Comparison of ENCODE assay signal across 19 cellular contexts in genomic region chr2:200588076-200588678, GRCh38.
"Had no signal": no experiment of that assay in that cellular context is flagged by ENCODE, and none has a peak within 500 bp of the region (broad histone marks: within the 10 kb centered on the region; RNA-seq: fewer than 3 reads in every experiment).

No MANE protein-coding gene starts in this region.

- H3K9me3 ChIP-seq: heart left ventricle, spleen had no signal

- DNase-seq: activated B cell treated with CpG ODN at 0.5 μM for 24 hours; activated CD4-positive, alpha-beta T cell treated with anti-CD3 and anti-CD28 coated beads for 36 hours; activated CD4-positive, alpha-beta T cell treated with anti-CD3 and anti-CD28 coated beads, Interleukin-2, amount 50 U/mL, for 4 hours; activated CD8-positive, alpha-beta memory T cell treated with anti-CD3 and anti-CD28 coated beads for 24 hours; activated CD8-positive, alpha-beta memory T cell treated with anti-CD3 and anti-CD28 coated beads, Interleukin-2, amount 50 U/mL, for 4 hours; activated T-cell treated with anti-CD3 and anti-CD28 coated beads, Interleukin-2, amount 50 U/mL, for 24 hours; cerebellar nuclear complex; cortex of kidney; endodermal cell; heart left ventricle; islet precursor cell; naive thymus-derived CD4-positive, alpha-beta T cell; retina; spleen; stimulated activated CD4-positive, alpha-beta T cell treated with anti-CD3 and anti-CD28 coated beads, Interleukin-4, amount 100 ng/mL, for 1 hour; stimulated activated naive CD4-positive, alpha-beta T cell; T1000 had no signal

- ATAC-seq: activated CD4-positive, alpha-beta T cell treated with anti-CD3 and anti-CD28 coated beads for 36 hours; activated T-helper 17 cell treated with anti-CD3 and anti-CD28 coated beads, Interleukin-2, amount 50 U/mL, for 72 hours; heart left ventricle; naive thymus-derived CD4-positive, alpha-beta T cell had no signal

- H3K36me3 ChIP-seq: heart left ventricle had no signal

- H3K4me3 ChIP-seq: heart left ventricle, lung, spleen had no signal

- H3K27ac ChIP-seq: heart left ventricle, spleen had no signal
